ENCODE assay signal across 9 cellular contexts in genomic region chrX:153829799-153830631, GRCh38. TPM values are rescaled to one million over a fixed set of nuclear protein-coding genes. Genes with fewer than 3 reads are reported as not detected.
DNase-seq lines count a peak whose midpoint lies in the region; ATAC-seq and TF ChIP-seq lines count a peak whose summit lies in the region.
"Had no signal": no experiment of that assay in that cellular context is flagged by ENCODE, and none has a peak within 500 bp of the region (broad histone marks: within the 10 kb centered on the region; RNA-seq: fewer than 3 reads in every experiment).

A gene with protein sequence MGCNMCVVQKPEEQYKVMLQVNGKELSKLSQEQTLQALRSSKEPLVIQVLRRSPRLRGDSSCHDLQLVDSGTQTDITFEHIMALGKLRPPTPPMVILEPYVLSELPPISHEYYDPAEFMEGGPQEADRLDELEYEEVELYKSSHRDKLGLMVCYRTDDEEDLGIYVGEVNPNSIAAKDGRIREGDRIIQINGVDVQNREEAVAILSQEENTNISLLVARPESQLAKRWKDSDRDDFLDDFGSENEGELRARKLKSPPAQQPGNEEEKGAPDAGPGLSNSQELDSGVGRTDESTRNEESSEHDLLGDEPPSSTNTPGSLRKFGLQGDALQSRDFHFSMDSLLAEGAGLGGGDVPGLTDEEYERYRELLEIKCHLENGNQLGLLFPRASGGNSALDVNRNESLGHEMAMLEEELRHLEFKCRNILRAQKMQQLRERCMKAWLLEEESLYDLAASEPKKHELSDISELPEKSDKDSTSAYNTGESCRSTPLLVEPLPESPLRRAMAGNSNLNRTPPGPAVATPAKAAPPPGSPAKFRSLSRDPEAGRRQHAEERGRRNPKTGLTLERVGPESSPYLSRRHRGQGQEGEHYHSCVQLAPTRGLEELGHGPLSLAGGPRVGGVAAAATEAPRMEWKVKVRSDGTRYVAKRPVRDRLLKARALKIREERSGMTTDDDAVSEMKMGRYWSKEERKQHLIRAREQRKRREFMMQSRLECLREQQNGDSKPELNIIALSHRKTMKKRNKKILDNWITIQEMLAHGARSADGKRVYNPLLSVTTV (minus strand): TSS chrX:153830544. CDS start chrX:153830298, 246 bp downstream.

- no peaks in the 10 kb centered on the region for H3K36me3 Mint-ChIP-seq in activated CD4-positive, alpha-beta T cell treated with anti-CD3 and anti-CD28 coated beads, Interleukin-2, amount 10 ng/mL, durations not matched to agents 7 days and 5 days (ENCODE audit: low read depth)
- H3K36me3 Mint-ChIP-seq in activated naive CD4-positive, alpha-beta T cell treated with anti-CD3 and anti-CD28 coated beads, Interleukin-2, amount 50 U/mL, for 72 hours = no peaks in the 10 kb centered on the region

- no peak within 1 kb of the TSS for H3K27ac Mint-ChIP-seq in activated CD4-positive, alpha-beta T cell treated with anti-CD3 and anti-CD28 coated beads, Interleukin-2, amount 10 ng/mL, durations not matched to agents 7 days and 5 days
- no peak within 1 kb of the TSS for H3K27ac Mint-ChIP-seq in activated naive CD4-positive, alpha-beta T cell treated with anti-CD3 and anti-CD28 coated beads, Interleukin-2, amount 50 U/mL, for 72 hours

- no peaks in the 10 kb centered on the region for H3K36me3 ChIP-seq in tibial artery

- H3K4me3 Mint-ChIP-seq in activated CD4-positive, alpha-beta T cell treated with anti-CD3 and anti-CD28 coated beads, Interleukin-2, amount 10 ng/mL, durations not matched to agents 7 days and 5 days = peak within 1 kb of the TSS; percentile 27

- POLR2A ChIA-PET in activated CD4-positive, alpha-beta T cell treated with anti-CD3 and anti-CD28 coated beads, Interleukin-2, amount 10 ng/mL, durations not matched to agents 7 days and 5 days (lab: Charles Lee) = no interaction called here

- no peak for DNase-seq in activated CD4-positive, alpha-beta T cell treated with anti-CD3 and anti-CD28 coated beads, Interleukin-2, amount 10 ng/mL, durations not matched to agents 7 days and 5 days
- DNase-seq in activated CD4-positive, alpha-beta T cell treated with anti-CD3 and anti-CD28 coated beads, Interleukin-2, amount 50 U/mL, for 1 hour = no peak
- DNase-seq in activated naive CD4-positive, alpha-beta T cell treated with anti-CD3 and anti-CD28 coated beads, Interleukin-2, amount 50 U/mL, for 72 hours (ENCODE audit: low spot score in 2 of 2) = no peak
- DNase-seq in tibial artery (no peak), HCEC 1CT (no peak)
- DNase-seq: DND-41 had no signal

- no peaks in the 10 kb centered on the region for H3K27me3 ChIP-seq in layer of hippocampus (ENCODE audit: control insufficient read depth, insufficient read depth, low read length)
- H3K27me3 ChIP-seq in tibial artery = no peaks in the 10 kb centered on the region

- peak within 1 kb of the TSS; percentile 55 to 57 for H3K4me3 ChIP-seq in tibial artery

- CTCF ChIA-PET in activated CD4-positive, alpha-beta T cell treated with anti-CD3 and anti-CD28 coated beads, Interleukin-2, amount 10 ng/mL, durations not matched to agents 7 days and 5 days (lab: Charles Lee) = no interaction called here

- no peaks in the 10 kb centered on the region for H3K9me3 Mint-ChIP-seq in activated CD4-positive, alpha-beta T cell treated with anti-CD3 and anti-CD28 coated beads, Interleukin-2, amount 10 ng/mL, durations not matched to agents 7 days and 5 days
- no peaks in the 10 kb centered on the region for H3K9me3 Mint-ChIP-seq in activated naive CD4-positive, alpha-beta T cell treated with anti-CD3 and anti-CD28 coated beads, Interleukin-2, amount 50 U/mL, for 72 hours

- H3K9me3 ChIP-seq in tibial artery = no peaks in the 10 kb centered on the region

- peaks cover 36% of the 10 kb centered on the region for H3K27me3 Mint-ChIP-seq in activated CD4-positive, alpha-beta T cell treated with anti-CD3 and anti-CD28 coated beads, Interleukin-2, amount 10 ng/mL, durations not matched to agents 7 days and 5 days

- H3K27ac ChIP-seq in layer of hippocampus (ENCODE audit: low read depth, low read length) (peak within 1 kb of the TSS; percentile 46), tibial artery (peak within 1 kb of the TSS; percentile 62 to 78)

- ATAC-seq in activated naive CD4-positive, alpha-beta T cell treated with anti-CD3 and anti-CD28 coated beads, Interleukin-2, amount 50 U/mL, for 72 hours = peak; percentile 61 to 64
- ATAC-seq in GM21367 (IDR thresholded peaks at IDR 0.05; ENCODE audit: unreplicated experiment) = no peak
- no peak for ATAC-seq in GM19351 (IDR thresholded peaks at IDR 0.05; ENCODE audit: unreplicated experiment)

- no peak for TF ChIP-seq CTCF in tibial artery (IDR thresholded peaks at IDR 0.05)

- peaks cover 0 to 27% (median 4%) of the 10 kb centered on the region in 4 donors for H3K4me1 ChIP-seq in tibial artery

- H3K4me1 Mint-ChIP-seq in activated CD4-positive, alpha-beta T cell treated with anti-CD3 and anti-CD28 coated beads, Interleukin-2, amount 10 ng/mL, durations not matched to agents 7 days and 5 days = peaks cover 8% of the 10 kb centered on the region

- intact Hi-C loops in tibial artery (cut with DNase I; ENCODE audit: low total_unique reads) = no loop called here

RNA-seq across cellular contexts. Expression of the gene that starts here (rescaled TPM):
- total RNA-seq in activated CD4-positive, alpha-beta T cell treated with anti-CD3 and anti-CD28 coated beads, Interleukin-2, amount 10 ng/mL, durations not matched to agents 7 days and 5 days = under 1 TPM; 0.32 to 0.60 TPM
- 1 to 10 TPM; 1.2 to 2.5 TPM for total RNA-seq in activated naive CD4-positive, alpha-beta T cell treated with anti-CD3 and anti-CD28 coated beads, Interleukin-2, amount 50 U/mL, for 72 hours

Comparison
In these comparisons a context has a peak if more than half of its experiments do, and no peak if none do; other contexts are left out.
1. ATAC-seq: peak in activated naive CD4-positive, alpha-beta T cell treated with anti-CD3 and anti-CD28 coated beads, Interleukin-2, amount 50 U/mL, for 72 hours (2 of 2); none in GM21367 (single experiment) and GM19351 (single experiment).